Comparison of ENCODE assay signal across 22 cellular contexts in the genomic region with DNA sequence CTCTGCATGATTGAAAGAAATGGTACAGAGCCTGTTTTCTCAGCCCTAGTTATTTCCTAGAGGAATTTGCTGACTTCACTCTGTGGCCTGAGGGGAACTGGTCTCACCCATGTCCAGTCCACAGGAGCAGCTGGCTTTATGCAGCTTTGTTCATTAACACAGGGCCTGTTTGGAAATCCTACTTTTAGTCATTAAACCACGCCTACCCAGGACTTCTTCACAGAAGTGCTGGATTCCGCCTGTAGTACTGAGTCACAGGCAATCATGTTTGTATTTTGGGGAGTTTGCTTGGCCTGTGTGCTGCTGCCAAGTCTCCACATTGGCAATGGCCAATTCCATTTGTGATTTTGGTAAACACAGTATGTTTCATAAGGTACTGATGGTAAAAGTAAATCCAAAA. TPM values are rescaled to one million over a fixed set of nuclear protein-coding genes. Genes with fewer than 3 reads are reported as not detected.
DNase-seq lines count a peak whose midpoint lies in the region; ATAC-seq, FAIRE-seq and TF ChIP-seq lines count a peak whose summit lies in the region.
"Had no signal": no experiment of that assay in that cellular context is flagged by ENCODE, and none has a peak within 500 bp of the region (broad histone marks: within the 10 kb centered on the region; RNA-seq: fewer than 3 reads in every experiment).

No MANE protein-coding gene starts in this region.

- dilution Hi-C loops in mammary epithelial cell (cut with HindIII; ENCODE audit: low sequenced_read_pairs): no loop called here

- POLR2A ChIA-PET in MCF 10A (lab: Yijun Ruan, JAX) (interaction anchor here (0.8 to 2.3 kb wide), 8 partner anchors 10 to 151 kb away, joined by 3 to 6 read pairs (median 4); no protein-coding TSS in a partner anchor), A673 (lab: Charles Lee; ENCODE audit: low non-redundant PET) (no interaction called here)

- no peak overlapping the region for H2BK120ac ChIP-seq in mesendoderm (ENCODE audit: low read depth, low read length)

- no peak overlapping the region for H3K27ac ChIP-seq in mammary epithelial cell (ENCODE audit: insufficient read depth, low read depth, low read length)
- peak overlapping the region; percentile 8 for H3K27ac ChIP-seq in caudate nucleus (ENCODE audit: low read depth, low read length)
- no peak overlapping the region for H3K27ac ChIP-seq in mesendoderm (ENCODE audit: low read depth, low read length)
- H3K27ac ChIP-seq in A673 (ENCODE audit: low read depth, low read length, poor library complexity, severe bottlenecking): no peak overlapping the region
- H3K27ac ChIP-seq: GM23248, sigmoid colon, tibial nerve had no signal

- H3K4me1 ChIP-seq in mammary epithelial cell (ENCODE audit: insufficient read depth, low read length) (no peaks in the 10 kb centered on the region), mesendoderm (ENCODE audit: control insufficient read depth, low read depth, low read length) (no peaks in the 10 kb centered on the region), A673 (ENCODE audit: insufficient read depth, low read length, poor library complexity, severe bottlenecking) (no peaks in the 10 kb centered on the region)
- H3K4me1 ChIP-seq: sigmoid colon, tibial nerve had no signal

- DNase-seq in MCF 10A (ENCODE audit: unreplicated experiment): peak; percentile 84
- no peak for DNase-seq in mammary epithelial cell
- DNase-seq in caudate nucleus (lab: John Stamatoyannopoulos, UW): peak in 3 of 61 donors; percentile 5 to 34 (median 23)
- peak; percentile 30 for DNase-seq in mesendoderm
- DNase-seq in urothelium cell line (ENCODE audit: low spot score): peak; percentile 12
- no peak for DNase-seq in effector memory CD8-positive, alpha-beta T cell
- no peak for DNase-seq in A673 (ENCODE audit: low spot score)
- no peak for DNase-seq in effector CD8-positive, alpha-beta T cell (lab: John Stamatoyannopoulos, UW)
- DNase-seq: dermis blood vessel endothelial cell; DMS79 treated with DMSO at 0.1 percent for 48 hours; GM23248; left ventricle myocardium superior; MM.1S; NCI-H2029; NCI-H526 treated with DMSO at 0.1 percent for 48 hours; sigmoid colon; stimulated activated CD4-positive, alpha-beta T cell treated with anti-CD3 and anti-CD28 coated beads, Interleukin-4, amount 100 ng/mL, for 1 hour; SW 1271 had no signal

- H3K79me2 ChIP-seq in mammary epithelial cell (ENCODE audit: insufficient read depth, low read length) (no peaks in the 10 kb centered on the region), mesendoderm (ENCODE audit: control insufficient read depth, insufficient read depth, low read length) (no peaks in the 10 kb centered on the region)

- no peak overlapping the region for H3K56ac ChIP-seq in mesendoderm (ENCODE audit: low read length)

- in situ Hi-C loops in mammary epithelial cell (cut with MboI; ENCODE audit: low sequenced_read_pairs in 2 of 2): no loop called here

- no peak overlapping the region for H3K4ac ChIP-seq in mesendoderm (ENCODE audit: low read depth, low read length)

- intact Hi-C loops in MCF 10A (cut with micrococcal nuclease): no loop called here
- intact Hi-C loops in mammary epithelial cell (cut with micrococcal nuclease): no loop called here
- intact Hi-C loops in A673 (cut with micrococcal nuclease; ENCODE audit: unreplicated experiment): no loop called here

- no peak overlapping the region for H3K23ac ChIP-seq in mesendoderm (ENCODE audit: low read length)

- WGBS in mammary epithelial cell (ENCODE audit: low coverage, missing lambda C conversion rate): 55% methylated on average over 2 of the region's 2 CpGs
- WGBS in mesendoderm (ENCODE audit: extremely low coverage, insufficient coverage, low lambda C conversion rate): no CpG with 5 or more reads among the region's 2 CpGs

- H3K36me3 ChIP-seq in mammary epithelial cell (ENCODE audit: insufficient read depth, low read length) (no peaks in the 10 kb centered on the region), mesendoderm (ENCODE audit: control insufficient read depth, insufficient read depth, low read length) (no peaks in the 10 kb centered on the region), A673 (ENCODE audit: insufficient read depth, low read length, poor library complexity, severe bottlenecking) (no peaks in the 10 kb centered on the region)
- H3K36me3 ChIP-seq: sigmoid colon, tibial nerve had no signal

- no peak overlapping the region for H2AK5ac ChIP-seq in mesendoderm (ENCODE audit: low read length)

- FAIRE-seq in urothelium cell line (lab: Jason Lieb, UNC): no peak
- FAIRE-seq: A204.1 had no signal

- no peak overlapping the region for H4K5ac ChIP-seq in mesendoderm (ENCODE audit: low read length)

- no peak for TF ChIP-seq CTCF in MCF 10A (IDR thresholded peaks at IDR 0.05; ENCODE audit: unreplicated experiment)
- no peak for TF ChIP-seq CTCF in mammary epithelial cell (conservative IDR thresholded peaks at IDR 0.05 in 1 of 2, IDR thresholded peaks at IDR 0.05 in 1 of 2; ENCODE audit: extremely low read depth in 1 of 2, insufficient read depth in 1 of 2, low read depth in 1 of 2, low read length in 2 of 2)
- no peak for TF ChIP-seq CTCF in A673 (conservative IDR thresholded peaks at IDR 0.05; ENCODE audit: low read depth, low read length)

- no peaks in the 10 kb centered on the region for H3K36me3 Mint-ChIP-seq in MCF 10A (ENCODE audit: insufficient read depth, unreplicated experiment)
- no peaks in the 10 kb centered on the region for H3K36me3 Mint-ChIP-seq in effector memory CD8-positive, alpha-beta T cell (ENCODE audit: insufficient read depth)

- H3K9ac ChIP-seq in mammary epithelial cell (ENCODE audit: insufficient read depth, low read length): no peak overlapping the region
- no peak overlapping the region for H3K9ac ChIP-seq in mesendoderm (ENCODE audit: low read length)
- H3K9ac ChIP-seq: GM23248 had no signal

- peaks cover 3% of the 10 kb centered on the region for H3K4me1 Mint-ChIP-seq in MCF 10A (ENCODE audit: insufficient read depth, unreplicated experiment)
- H3K4me1 Mint-ChIP-seq in effector memory CD8-positive, alpha-beta T cell (ENCODE audit: low read depth in 2 of 2): no peaks in the 10 kb centered on the region
- H3K4me1 Mint-ChIP-seq: neural crest cell had no signal

- H3K18ac ChIP-seq in mesendoderm (ENCODE audit: low read length): no peak overlapping the region

- H3K27ac Mint-ChIP-seq in MCF 10A (ENCODE audit: low read depth, unreplicated experiment): no peak overlapping the region
- no peak overlapping the region for H3K27ac Mint-ChIP-seq in effector memory CD8-positive, alpha-beta T cell

- no peak overlapping the region for H2BK5ac ChIP-seq in mesendoderm (ENCODE audit: low read length)

- no peaks in the 10 kb centered on the region for H3K27me3 ChIP-seq in mammary epithelial cell (ENCODE audit: insufficient read depth, low read length)
- no peaks in the 10 kb centered on the region for H3K27me3 ChIP-seq in mesendoderm (ENCODE audit: insufficient read depth, low read length, poor library complexity)
- H3K27me3 ChIP-seq in A673 (replicated peaks; ENCODE audit: insufficient read depth, low read depth, low read length, poor library complexity): no peaks in the 10 kb centered on the region
- H3K27me3 ChIP-seq: sigmoid colon, tibial nerve had no signal

- H3K9me3 Mint-ChIP-seq in MCF 10A (ENCODE audit: unreplicated experiment): peaks cover 7% of the 10 kb centered on the region
- peaks cover 5 to 6% of the 10 kb centered on the region in 2 donors for H3K9me3 Mint-ChIP-seq in effector memory CD8-positive, alpha-beta T cell

- H3K4me3 Mint-ChIP-seq in MCF 10A (ENCODE audit: unreplicated experiment): no peak overlapping the region
- H3K4me3 Mint-ChIP-seq in effector memory CD8-positive, alpha-beta T cell: no peak overlapping the region
- H3K4me3 Mint-ChIP-seq: neural crest cell had no signal

- H3K9me3 ChIP-seq in mammary epithelial cell (replicated peaks; ENCODE audit: insufficient read depth, low read length): peaks cover 2% of the 10 kb centered on the region
- H3K9me3 ChIP-seq in A673 (ENCODE audit: low read depth, low read length, poor library complexity, severe bottlenecking): peaks cover 19% of the 10 kb centered on the region
- H3K9me3 ChIP-seq: sigmoid colon, tibial nerve had no signal

- no peak overlapping the region for H3K4me3 ChIP-seq in mammary epithelial cell (replicated peaks in 1 of 3; ENCODE audit: insufficient read depth in 1 of 3, low read depth in 2 of 3, low read length in 3 of 3)
- no peak overlapping the region for H3K4me3 ChIP-seq in mesendoderm (ENCODE audit: low read length)
- H3K4me3 ChIP-seq in A673 (ENCODE audit: low read depth, low read length, poor library complexity, severe bottlenecking): no peak overlapping the region
- H3K4me3 ChIP-seq: GM23248, sigmoid colon, tibial nerve had no signal

- H2BK15ac ChIP-seq in mesendoderm (replicated peaks; ENCODE audit: low read depth): no peak overlapping the region

- H3K79me1 ChIP-seq in mesendoderm (ENCODE audit: low read length): no peaks in the 10 kb centered on the region

- H3K4me2 ChIP-seq in mammary epithelial cell (ENCODE audit: insufficient read depth, low read depth, low read length) (no peak overlapping the region), mesendoderm (ENCODE audit: low read length) (no peak overlapping the region)

- no peak overlapping the region for H2AFZ ChIP-seq in mammary epithelial cell (ENCODE audit: low read depth, low read length)
- H2AFZ ChIP-seq: GM23248 had no signal

- no peaks in the 10 kb centered on the region for H3K27me3 Mint-ChIP-seq in MCF 10A (ENCODE audit: insufficient read depth, unreplicated experiment)
- no peaks in the 10 kb centered on the region for H3K27me3 Mint-ChIP-seq in effector memory CD8-positive, alpha-beta T cell
- H3K27me3 Mint-ChIP-seq: brain had no signal

- H4K8ac ChIP-seq in mesendoderm (ENCODE audit: low read depth, low read length): no peak overlapping the region

- CTCF ChIA-PET in MCF 10A (lab: Yijun Ruan, JAX): interaction anchor here (0.6 to 1.9 kb wide), 4 partner anchors 15 to 360 kb away, joined by 3 to 8 read pairs (median 3); no protein-coding TSS in a partner anchor
- CTCF ChIA-PET in mammary epithelial cell (lab: Charles Lee; ENCODE audit: low non-redundant PET): no interaction called here
- CTCF ChIA-PET in A673 (lab: Charles Lee): no interaction called here

- BruUV-seq in MCF 10A (replicated peaks; lab: Mats Ljungman, UMichigan) (no TSS peak), mammary epithelial cell (replicated peaks; lab: Mats Ljungman, UMichigan) (no TSS peak), A673 (replicated peaks; lab: Mats Ljungman, UMichigan) (no TSS peak)

- ATAC-seq in effector memory CD8-positive, alpha-beta T cell (replicated peaks): no peak
- ATAC-seq: left ventricle myocardium superior had no signal

- H4K20me1 ChIP-seq in mammary epithelial cell (ENCODE audit: insufficient read depth, low read length): no peaks in the 10 kb centered on the region

RNA-seq across cellular contexts. Expression of a gene that starts 52.8 kb away (rescaled TPM):
- total RNA-seq in MCF 10A (2022): not detected in 2 replicates
- total RNA-seq in mammary epithelial cell: not detected
- polyA plus RNA-seq in mammary epithelial cell: not detected
- polyA minus RNA-seq in mammary epithelial cell: not detected
- polyA plus RNA-seq in mesendoderm (2013, experiment 1 of 2): 3.9 TPM
- polyA plus RNA-seq in mesendoderm (2013, experiment 2 of 2): 3.1 TPM
- not detected in 2 replicates for total RNA-seq in A673 (2021)
- total RNA-seq: dermis blood vessel endothelial cell, GM23248 had no signal
- polyA plus RNA-seq: GM23248 had no signal

Comparison
In these comparisons a context has a peak if more than half of its experiments do, and no peak if none do; other contexts are left out.
1. DNase-seq: peak in MCF 10A (single experiment), mesendoderm (single experiment) and urothelium cell line (single experiment); none in mammary epithelial cell (single experiment), effector memory CD8-positive, alpha-beta T cell (0 of 3), A673 (single experiment) and effector CD8-positive, alpha-beta T cell (single experiment).